ENCODE assay signal across 8 cellular contexts in the genomic region with DNA sequence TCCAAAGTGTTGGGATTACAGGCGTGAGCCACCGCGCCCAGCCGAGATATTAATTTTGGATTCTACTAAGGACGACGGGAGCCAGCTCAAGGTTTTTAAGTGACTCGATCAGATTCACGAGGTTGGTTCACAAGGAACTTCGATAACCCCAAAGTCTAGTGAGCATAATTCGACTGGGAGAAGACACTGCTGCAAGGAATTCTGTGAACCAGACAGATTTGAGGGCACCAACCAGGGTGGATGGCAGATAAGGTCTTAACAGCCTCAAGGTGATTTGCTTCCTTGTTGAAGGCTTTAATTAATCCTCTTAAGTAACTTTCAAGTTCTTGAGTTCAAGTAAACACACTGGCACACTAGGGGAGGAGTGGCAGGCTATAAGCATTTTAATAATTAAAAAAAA. TPM values are rescaled to one million over a fixed set of nuclear protein-coding genes. Genes with fewer than 3 reads are reported as not detected.
DNase-seq lines count a peak whose midpoint lies in the region; ATAC-seq, FAIRE-seq and TF ChIP-seq lines count a peak whose summit lies in the region.

No MANE protein-coding gene starts in this region.

- H3K36me3 ChIP-seq in GM23248 (ENCODE audit: low read depth) (0 out of 2 replicates have a peak, but pooled peaks cover under 1% of the 10 kb centered on the region), pancreas (peaks cover 0 to 2% (median 0%) of the 10 kb centered on the region in 3 donors)

- CTCF ChIA-PET in RWPE1 (lab: Yijun Ruan, JAX): interaction anchor here (0.6 to 1.0 kb wide), 3 partner anchors 27 to 133 kb away, joined by 3 to 5 read pairs (median 3); no protein-coding TSS in a partner anchor

- peak overlapping the region; percentile 91 for H3K4me2 ChIP-seq in GM23248 (ENCODE audit: unreplicated experiment)

- TF ChIP-seq CTCF in RWPE1 (conservative IDR thresholded peaks at IDR 0.05; ENCODE audit: low read depth): no peak
- TF ChIP-seq CTCF in epithelial cell of proximal tubule (conservative IDR thresholded peaks at IDR 0.05; ENCODE audit: low read depth, low read length): no peak
- TF ChIP-seq CTCF in pancreas (IDR thresholded peaks at IDR 0.05): no peak

- H3K4me3 ChIP-seq in GM23248 (peak overlapping the region; percentile 83), epithelial cell of proximal tubule (ENCODE audit: low read depth, low read length) (peak overlapping the region; percentile 97), pancreas (peak overlapping the region; percentile 59 to 99 (median 82))

- peaks cover 36% of the 10 kb centered on the region for H3K79me2 ChIP-seq in GM23248 (ENCODE audit: insufficient read depth)

- in situ Hi-C loops in GM23248 (cut with MboI): loop anchor here (10.0 kb wide), 1 partner anchor 132 kb away; the partner anchor contains the start of gene DNAAF2

- no peaks in the 10 kb centered on the region for H4K20me1 ChIP-seq in GM23248 (ENCODE audit: insufficient read depth)

- DNase-seq in GM23248 (peak; percentile 14), RWPE1 (ENCODE audit: low spot score) (no peak), epithelial cell of proximal tubule (ENCODE audit: low read depth) (no peak), pancreas (peak in 2 of 6 donors; percentile 20 to 24), dedifferentiated amniotic fluid mesenchymal stem cell (ENCODE audit: extremely low spot score) (no peak), NCI-H146 treated with DMSO at 0.1 percent for 48 hours (lab: John Stamatoyannopoulos, UW; ENCODE audit: unreplicated experiment) (no peak), hypothalamus (lab: John Stamatoyannopoulos, UW) (no peak)

- H3K27ac ChIP-seq in GM23248 (peak overlapping the region; percentile 98), RWPE1 (peak overlapping the region; percentile 97), pancreas (peak overlapping the region; percentile 84 to 97 (median 96))

- WGBS in GM23248 (ENCODE audit: low coverage in 1 of 2, low lambda C conversion rate in 2 of 2, missing lambda C conversion rate in 2 of 2), 2 experiments: 79 to 82% methylated on average over 10 of the region's 10 CpGs
- 32 to 52% methylated on average over 10 of the region's 10 CpGs for WGBS in pancreas, 2 donors

- POLR2A ChIA-PET in RWPE1 (lab: Yijun Ruan, JAX; ENCODE audit: low non-redundant PET): interaction anchor here (1.0 to 1.4 kb wide), 2 partner anchors 79 to 133 kb away, joined by 3 to 12 read pairs; partner anchors contain the start of gene POLE2

- ATAC-seq in pancreas (no peak), GM21786 (IDR thresholded peaks at IDR 0.05; ENCODE audit: unreplicated experiment) (no peak)

- peak overlapping the region; percentile 87 for H2AFZ ChIP-seq in GM23248

- FAIRE-seq in pancreas (lab: Jason Lieb, UNC): no peak

- no peaks in the 10 kb centered on the region for H3K27me3 ChIP-seq in GM23248 (replicated peaks; ENCODE audit: insufficient read depth)
- no peaks in the 10 kb centered on the region for H3K27me3 ChIP-seq in pancreas

- H3K9me3 ChIP-seq in GM23248 (ENCODE audit: low read depth) (no peaks in the 10 kb centered on the region), pancreas (no peaks in the 10 kb centered on the region)

- peaks cover 28% of the 10 kb centered on the region for H3F3A ChIP-seq in GM23248 (ENCODE audit: insufficient read depth)

- H3K4me1 ChIP-seq in GM23248 (ENCODE audit: insufficient read depth) (peaks cover 25% of the 10 kb centered on the region), pancreas (peaks cover 6 to 20% (median 9%) of the 10 kb centered on the region in 3 donors)

- intact Hi-C loops in pancreas (cut with DNase I): loop anchor here in 1 of 3 donors (5.0 kb wide), 1 partner anchor 135 kb away; no protein-coding TSS in a partner anchor

- H3K9ac ChIP-seq in GM23248: peak overlapping the region; percentile 99

- no peaks in the 10 kb centered on the region for H3K9me2 ChIP-seq in GM23248 (ENCODE audit: insufficient read depth)

RNA-seq across cellular contexts. Expression of gene KLHDC2, which starts 1.1 kb away (rescaled TPM):
- total RNA-seq in GM23248 (2014; rRNA removed; shearing (Covaris generic)): 73.9 and 82.8 TPM in 2 replicates
- polyA plus RNA-seq in GM23248 (2016; fragmentation: Nextera tagmentation; extraction: Ambion mirVana) (84.9 and 85.7 TPM in 2 replicates), pancreas (10 to 100 TPM; 31.1 to 58.9 TPM)
- total RNA-seq in epithelial cell of proximal tubule (24.0 and 24.4 TPM in 2 replicates), pancreas (10 to 100 TPM; 25.4 to 50.9 (median 45.4) TPM)
